ENCODE assay signal across 17 cellular contexts in the genomic region with DNA sequence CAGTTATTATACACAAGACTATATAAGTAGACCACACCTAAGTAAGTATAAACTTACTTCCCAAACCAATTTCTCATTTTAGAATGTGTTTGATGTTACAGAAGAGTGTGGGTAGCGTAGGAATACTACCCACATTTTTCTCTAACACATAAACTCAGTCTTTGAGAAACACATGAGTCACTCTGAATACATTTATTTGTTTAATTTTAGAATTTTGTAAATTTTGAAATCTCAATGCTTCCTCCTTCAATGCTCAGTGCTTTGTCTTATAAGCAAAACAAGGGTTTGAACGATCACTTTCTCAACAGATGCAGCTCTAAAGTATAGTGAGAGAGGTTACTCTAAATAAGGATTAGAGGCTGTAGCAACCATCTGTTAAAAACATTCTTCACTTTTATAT.
DNase-seq lines count a peak whose midpoint lies in the region; ATAC-seq and TF ChIP-seq lines count a peak whose summit lies in the region.
"Had no signal": no experiment of that assay in that cellular context is flagged by ENCODE, and none has a peak within 500 bp of the region (broad histone marks: within the 10 kb centered on the region; RNA-seq: fewer than 3 reads in every experiment).

No MANE protein-coding gene starts in this region.

- no peak for TF ChIP-seq CTCF in fibroblast of villous mesenchyme (IDR thresholded peaks at IDR 0.05; ENCODE audit: insufficient read depth, low read depth, low read length)

- no peak overlapping the region for H3K27ac Mint-ChIP-seq in effector memory CD8-positive, alpha-beta T cell
- H3K27ac Mint-ChIP-seq: CD4-positive, CD25-positive, alpha-beta regulatory T cell had no signal

- no peak overlapping the region for H3K4me3 ChIP-seq in fibroblast of villous mesenchyme (ENCODE audit: low read depth, low read length)
- H3K4me3 ChIP-seq: SJCRH30 had no signal

- H3K36me3 Mint-ChIP-seq in effector memory CD8-positive, alpha-beta T cell (ENCODE audit: insufficient read depth): no peaks in the 10 kb centered on the region
- H3K36me3 Mint-ChIP-seq: CD4-positive, CD25-positive, alpha-beta regulatory T cell had no signal

- peaks cover 2 to 13% of the 10 kb centered on the region in 2 donors for H3K9me3 Mint-ChIP-seq in effector memory CD8-positive, alpha-beta T cell

- no peaks in the 10 kb centered on the region for H3K4me1 Mint-ChIP-seq in effector memory CD8-positive, alpha-beta T cell (ENCODE audit: low read depth in 2 of 2)
- H3K4me1 Mint-ChIP-seq: CD4-positive, CD25-positive, alpha-beta regulatory T cell had no signal

- no peak for ATAC-seq in effector memory CD8-positive, alpha-beta T cell (replicated peaks)
- ATAC-seq in HG03039 (IDR thresholded peaks at IDR 0.05; ENCODE audit: unreplicated experiment) (no peak), GM18520 (IDR thresholded peaks at IDR 0.05; ENCODE audit: unreplicated experiment) (no peak)

- no peaks in the 10 kb centered on the region for H3K27me3 Mint-ChIP-seq in effector memory CD8-positive, alpha-beta T cell
- H3K27me3 Mint-ChIP-seq: CD4-positive, CD25-positive, alpha-beta regulatory T cell had no signal

- H3K4me3 Mint-ChIP-seq in effector memory CD8-positive, alpha-beta T cell: no peak overlapping the region
- H3K4me3 Mint-ChIP-seq: CD4-positive, CD25-positive, alpha-beta regulatory T cell had no signal

- peak; percentile 49 for DNase-seq in DMS 273 (lab: John Stamatoyannopoulos, UW; ENCODE audit: unreplicated experiment)
- peak; percentile 8 for DNase-seq in GM03348 (ENCODE audit: low spot score)
- peak; percentile 54 for DNase-seq in NCI-H82 treated with DMSO at 0.1 percent for 48 hours (lab: John Stamatoyannopoulos, UW; ENCODE audit: unreplicated experiment)
- peak; percentile 8 for DNase-seq in fibroblast of villous mesenchyme (ENCODE audit: low read depth)
- DNase-seq in effector memory CD8-positive, alpha-beta T cell: no peak
- DNase-seq: CD4-positive, CD25-positive, alpha-beta regulatory T cell; GDM1; Kasumi-1; NCI-H1417; NCI-H1694 treated with DMSO at 0.1 percent for 48 hours; NCI-H2081 treated with DMSO at 0.1 percent for 48 hours; NCI-H2227 treated with DMSO at 0.1 percent for 48 hours; NCI-H526 treated with DMSO at 0.1 percent for 48 hours; SJCRH30; T-helper 1 cell had no signal

Comparison
In these comparisons a context has a peak if more than half of its experiments do, and no peak if none do; other contexts are left out.
1. DNase-seq: peak in DMS 273 (single experiment), GM03348 (single experiment), NCI-H82 treated with DMSO at 0.1 percent for 48 hours (single experiment) and fibroblast of villous mesenchyme (single experiment); none in effector memory CD8-positive, alpha-beta T cell (0 of 3).